11 cellular contexts compared by ENCODE assay signal in the genomic region with DNA sequence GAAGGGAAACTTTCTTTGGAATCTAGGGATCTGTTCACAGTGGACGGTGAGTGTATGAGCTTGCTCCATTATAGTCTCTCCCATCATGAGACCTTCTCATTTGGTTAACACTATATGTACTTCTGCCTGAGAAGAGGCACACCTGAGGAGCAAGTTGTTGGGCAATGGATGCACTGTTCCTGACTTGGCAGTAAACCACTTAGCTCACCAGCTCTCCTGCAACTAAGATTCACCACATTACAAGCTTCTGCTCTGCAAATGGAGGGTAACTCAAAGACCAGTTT. TPM values are rescaled to one million over a fixed set of nuclear protein-coding genes. Genes with fewer than 3 reads are reported as not detected.
DNase-seq lines count a peak whose midpoint lies in the region; TF ChIP-seq lines count a peak whose summit lies in the region.
"Had no signal": no experiment of that assay in that cellular context is flagged by ENCODE, and none has a peak within 500 bp of the region (broad histone marks: within the 10 kb centered on the region; RNA-seq: fewer than 3 reads in every experiment).

No MANE protein-coding gene starts in this region.

- in situ Hi-C loops in transverse colon (cut with MboI; ENCODE audit: low pct_ligation_motif_present in 1 of 4, low pct_unique_long_range_greater_than_20kb in 1 of 4, low sequenced_read_pairs in 3 of 4), result no loop called here

- no peak overlapping the region for H3K23ac ChIP-seq in mesenchymal stem cell (ENCODE audit: low read length in 2 of 2)

- no peak overlapping the region for H2BK12ac ChIP-seq in mesenchymal stem cell (ENCODE audit: low read length in 2 of 2)

- no peak overlapping the region for H2AFZ ChIP-seq in mesenchymal stem cell (ENCODE audit: low read depth, low read length)

- H3K4me1 ChIP-seq in ascending aorta (peaks cover 14 to 61% of the 10 kb centered on the region in 2 donors), mesenchymal stem cell (ENCODE audit: control insufficient read depth, insufficient read depth, low read depth, low read length) (peaks cover 20% of the 10 kb centered on the region), transverse colon (peaks cover 13 to 65% (median 30%) of the 10 kb centered on the region in 4 donors)

- H4K8ac ChIP-seq in mesenchymal stem cell (ENCODE audit: low read length), result no peak overlapping the region

- no peak overlapping the region for H3K4me2 ChIP-seq in mesenchymal stem cell (ENCODE audit: low read length, poor library complexity, severe bottlenecking)

- H2BK5ac ChIP-seq in mesenchymal stem cell (ENCODE audit: low read depth, low read length, poor library complexity, severe bottlenecking), result no peak overlapping the region

- intact Hi-C loops in activated naive CD4-positive, alpha-beta T cell treated with anti-CD3 and anti-CD28 coated beads for 36 hours (cut with micrococcal nuclease), result loop anchor here (2.0 kb wide), 1 partner anchor 16 kb away; no protein-coding TSS in a partner anchor
- intact Hi-C loops in ascending aorta (cut with DNase I) (no loop called here), transverse colon (cut with DNase I; ENCODE audit: low total_unique reads) (no loop called here)

- H2BK120ac ChIP-seq in mesenchymal stem cell (ENCODE audit: low read depth, low read length), result no peak overlapping the region

- WGBS in mesenchymal stem cell, result no CpG with 5 or more reads among the region's 1 CpG
- 17% methylated on average over 1 of the region's 1 CpG; no CpG with 5 or more reads in 1 of the 2 donors for WGBS in transverse colon (ENCODE audit: low coverage in 1 of 2), 2 donors

- H3K27me3 ChIP-seq in ascending aorta, result no peaks in the 10 kb centered on the region
- H3K27me3 ChIP-seq in mesenchymal stem cell (ENCODE audit: control insufficient read depth in 1 of 2, insufficient read depth in 1 of 2, low read length in 2 of 2), result no peaks in the 10 kb centered on the region
- H3K27me3 ChIP-seq in transverse colon, result no peaks in the 10 kb centered on the region

- no peak overlapping the region for H3K18ac ChIP-seq in mesenchymal stem cell (ENCODE audit: low read depth in 1 of 2, low read length in 2 of 2)

- H3K36me3 ChIP-seq in ascending aorta (no peaks in the 10 kb centered on the region), mesenchymal stem cell (ENCODE audit: control insufficient read depth in 1 of 2, insufficient read depth in 2 of 2, low read depth in 1 of 2, low read length in 2 of 2) (peaks cover 8 to 9% of the 10 kb centered on the region in 2 experiments), transverse colon (no peaks in the 10 kb centered on the region)

- H3K4me3 ChIP-seq in ascending aorta, result peak overlapping the region in 1 of 2 donors; percentile 34
- H3K4me3 ChIP-seq in mesenchymal stem cell (ENCODE audit: insufficient read depth in 1 of 2, low read depth in 1 of 2, low read length in 2 of 2), result no peak overlapping the region
- no peak overlapping the region for H3K4me3 ChIP-seq in transverse colon

- H3K14ac ChIP-seq in mesenchymal stem cell (ENCODE audit: low read length in 2 of 2), result no peak overlapping the region

- H3K4me3 Mint-ChIP-seq in activated naive CD4-positive, alpha-beta T cell treated with anti-CD3 and anti-CD28 coated beads for 36 hours, result peak overlapping the region; percentile 89

- no peak overlapping the region for H2BK15ac ChIP-seq in mesenchymal stem cell (ENCODE audit: low read depth, poor library complexity, severe bottlenecking)

- no peak overlapping the region for H3K4ac ChIP-seq in mesenchymal stem cell (ENCODE audit: low read depth in 1 of 2, low read length in 2 of 2)

- peak overlapping the region; percentile 93 for H3K27ac Mint-ChIP-seq in activated naive CD4-positive, alpha-beta T cell treated with anti-CD3 and anti-CD28 coated beads for 36 hours

- no peak overlapping the region for H2AK5ac ChIP-seq in mesenchymal stem cell (ENCODE audit: low read length, severe bottlenecking)

- no peak for DNase-seq in activated naive CD4-positive, alpha-beta T cell treated with anti-CD3 and anti-CD28 coated beads for 36 hours
- no peak for DNase-seq in activated naive CD4-positive, alpha-beta T cell treated with Interleukin-2 at 50 U/mL for 16 hours
- DNase-seq in ascending aorta (ENCODE audit: low spot score in 2 of 2) (no peak), mesenchymal stem cell (no peak), transverse colon (no peak), NOMO-1 (lab: John Stamatoyannopoulos, UW; ENCODE audit: unreplicated experiment in 2 of 2) (no peak), NCI-H1105 treated with DMSO at 0.1 percent for 48 hours (lab: John Stamatoyannopoulos, UW) (no peak), DMS53 (lab: John Stamatoyannopoulos, UW) (no peak)
- DNase-seq: H7, left cardiac atrium, NCI-H524 had no signal

- TF ChIP-seq POLR2A in transverse colon (IDR thresholded peaks at IDR 0.05), result no peak

- H3K4me1 Mint-ChIP-seq in activated naive CD4-positive, alpha-beta T cell treated with anti-CD3 and anti-CD28 coated beads for 36 hours (ENCODE audit: low read depth), result peaks cover 57% of the 10 kb centered on the region

- no peaks in the 10 kb centered on the region for H3K79me1 ChIP-seq in mesenchymal stem cell (replicated peaks; ENCODE audit: low read length, poor library complexity, severe bottlenecking)

- H4K91ac ChIP-seq in mesenchymal stem cell (ENCODE audit: low read length), result no peak overlapping the region

- peaks cover 10% of the 10 kb centered on the region for H3K36me3 Mint-ChIP-seq in activated naive CD4-positive, alpha-beta T cell treated with anti-CD3 and anti-CD28 coated beads for 36 hours (ENCODE audit: low read depth)

- H3K9ac ChIP-seq in mesenchymal stem cell (ENCODE audit: low read length), result no peak overlapping the region

- TF ChIP-seq CTCF in ascending aorta (IDR thresholded peaks at IDR 0.05) (no peak), transverse colon (IDR thresholded peaks at IDR 0.05) (no peak)

- CTCF ChIA-PET in activated naive CD4-positive, alpha-beta T cell treated with anti-CD3 and anti-CD28 coated beads for 36 hours (lab: Charles Lee), result interaction anchor here (0.6 to 4.9 kb wide), 8 partner anchors 9 to 43 kb away, joined by 4 to 55 read pairs (median 8); a partner anchor contains a TSS

- H3K27me3 Mint-ChIP-seq in activated naive CD4-positive, alpha-beta T cell treated with anti-CD3 and anti-CD28 coated beads for 36 hours (ENCODE audit: low read depth), result no peaks in the 10 kb centered on the region

- no peak for TF ChIP-seq EP300 in transverse colon (IDR thresholded peaks at IDR 0.05; ENCODE audit: low read depth)

- H3K27ac ChIP-seq in ascending aorta (peak overlapping the region; percentile 77 to 81), mesenchymal stem cell (ENCODE audit: low read length, poor library complexity, severe bottlenecking) (peak overlapping the region; percentile 5), transverse colon (peak overlapping the region; percentile 42 to 79 (median 62))

- no peaks in the 10 kb centered on the region for H3K9me3 ChIP-seq in ascending aorta
- H3K9me3 ChIP-seq in mesenchymal stem cell (ENCODE audit: control insufficient read depth, low read length), result no peaks in the 10 kb centered on the region
- no peaks in the 10 kb centered on the region for H3K9me3 ChIP-seq in transverse colon

- H3K9me3 Mint-ChIP-seq in activated naive CD4-positive, alpha-beta T cell treated with anti-CD3 and anti-CD28 coated beads for 36 hours, result peaks cover 2% of the 10 kb centered on the region

RNA-seq across cellular contexts. Expression of a gene that starts 10.2 kb away (rescaled TPM):
- total RNA-seq in activated naive CD4-positive, alpha-beta T cell treated with anti-CD3 and anti-CD28 coated beads for 36 hours, result 100 to 1,000 TPM; 174 to 179 TPM
- total RNA-seq in ascending aorta (279 TPM), transverse colon (100 to 1,000 TPM; 190 to 300 (median 254) TPM)
- 94.0 TPM for polyA plus RNA-seq in mesenchymal stem cell (2013, experiment 1 of 2)
- 86.1 TPM for polyA plus RNA-seq in mesenchymal stem cell (2013, experiment 2 of 2)

Comparison
In these comparisons a context has a peak if more than half of its experiments do, and no peak if none do; other contexts are left out.
1. H3K27ac ChIP-seq: peak in every context shown above with its lines; median percentile 79 in ascending aorta; 62 in transverse colon; 5 in mesenchymal stem cell.